ENCODE assay signal across 27 cellular contexts in genomic region chr1:37717631-37718030, GRCh38. TPM values are rescaled to one million over a fixed set of nuclear protein-coding genes. Genes with fewer than 3 reads are reported as not detected.
"Had no signal": no experiment of that assay in that cellular context is flagged by ENCODE, and none has a peak within 500 bp of the region (broad histone marks: within the 10 kb centered on the region; RNA-seq: fewer than 3 reads in every experiment).

No MANE protein-coding gene starts in this region.

- H3K4me2 ChIP-seq: smooth muscle cell had no signal

- DNase-seq: naive B cell; naive thymus-derived CD8-positive, alpha-beta T cell; nephron progenitor cell; occipital lobe; pancreas; psoas muscle; right cardiac atrium; spleen; stimulated activated CD4-positive, alpha-beta T cell treated with anti-CD3 and anti-CD28 coated beads, Interleukin-12 subunit alpha, Interleukin-12 subunit beta, amount 100 ng/mL, for 4 hours; stimulated activated CD4-positive, alpha-beta T cell treated with anti-CD3 and anti-CD28 coated beads, Interleukin-1b, Interleukin-23, amount 100 ng/mL, for 48 hours; stimulated activated CD4-positive, alpha-beta T cell treated with anti-CD3 and anti-CD28 coated beads, Interleukin-4, amount 100 ng/mL, for 1 hour; stimulated activated CD4-positive, alpha-beta T cell treated with anti-CD3 and anti-CD28 coated beads, Interleukin-4, amount 100 ng/mL, for 4 hours; stimulated activated CD8-positive, alpha-beta memory T cell treated with anti-CD3 and anti-CD28 coated beads, Interleukin-4, amount 100 ng/mL, for 48 hours; stimulated activated naive CD4-positive, alpha-beta T cell; stimulated activated naive CD8-positive, alpha-beta T cell treated with anti-CD3 and anti-CD28 coated beads, Interleukin-15, amount 100 ng/mL, for 72 hours; stimulated activated naive CD8-positive, alpha-beta T cell treated with anti-CD3 and anti-CD28 coated beads, Interleukin-15, Interleukin-2, amounts not matched to agents 100 U/mL and 50 U/mL, for 24 hours; substantia nigra; testis; transverse colon; uterus had no signal

- H3K27ac ChIP-seq: pancreas, psoas muscle, skin epidermis, spleen, suprapubic skin, testis, tibial artery, transverse colon, upper lobe of right lung, uterus had no signal

- H3K36me3 ChIP-seq: pancreas, spleen, suprapubic skin, tibial artery, transverse colon, upper lobe of right lung, uterus had no signal

- H3K9me3 ChIP-seq: pancreas, psoas muscle, spleen, suprapubic skin, testis, tibial artery, transverse colon, upper lobe of right lung, uterus had no signal

- H3K27me3 ChIP-seq: pancreas, testis, transverse colon, upper lobe of right lung, uterus had no signal

- H3K4me1 ChIP-seq: pancreas, psoas muscle, spleen, testis, tibial artery, transverse colon, upper lobe of right lung, uterus had no signal

- H3K4me3 ChIP-seq: pancreas, psoas muscle, skin epidermis, smooth muscle cell, spleen, suprapubic skin, testis, tibial artery, transverse colon, upper lobe of right lung, uterus had no signal

RNA-seq across cellular contexts. Expression of gene EPHA10, which starts 47.3 kb away (rescaled TPM):
- total RNA-seq: naive thymus-derived CD8-positive, alpha-beta T cell; natural killer cell treated with Interleukin-12 subunit alpha and Interleukin-12 subunit beta and Interleukin-15 and Interleukin-18, amount 100 ng/mL, for 72 hours; osteocyte; psoas muscle; smooth muscle cell had no signal
